ENCODE assay signal across 9 cellular contexts in genomic region chr1:220123889-220124288, GRCh38. TPM values are rescaled to one million over a fixed set of nuclear protein-coding genes. Genes with fewer than 3 reads are reported as not detected.
DNase-seq lines count a peak whose midpoint lies in the region; ATAC-seq, FAIRE-seq and TF ChIP-seq lines count a peak whose summit lies in the region.
"Had no signal": no experiment of that assay in that cellular context is flagged by ENCODE, and none has a peak within 500 bp of the region (broad histone marks: within the 10 kb centered on the region; RNA-seq: fewer than 3 reads in every experiment).

No MANE protein-coding gene starts in this region.

- in situ Hi-C loops in HepG2 (cut with HindIII; ENCODE audit: extremely low pct_ligation_motif_present, low pct_unique_long_range_greater_than_20kb) = loop anchor here (10.0 kb wide), 1 partner anchor 289 kb away; no protein-coding TSS in a partner anchor

- H3K4me1 Mint-ChIP-seq in HFFc6 (ENCODE audit: low read depth) = peaks cover 10% of the 10 kb centered on the region

- H3K9me3 Mint-ChIP-seq in HFFc6 = no peaks in the 10 kb centered on the region
- H3K9me3 Mint-ChIP-seq: activated T-helper 2 cell treated with anti-CD3 and anti-CD28 coated beads, Interferon-gamma antibody, Interleukin-2, Interleukin-4, amounts not matched to agents 10 μg/mL and 5 μg/mL and 100 μg/mL, durations not matched to agents 14 hours and 24 hours and 36 hours had no signal

- TF ChIP-seq CTCF in HFFc6 (IDR thresholded peaks at IDR 0.05) = peak; percentile 66
- peak; percentile 13; the same call in 1 of the 2 replicates for TF ChIP-seq CTCF in HepG2 (CRISPR knock-in tag; IDR thresholded peaks at IDR 0.05)

- H3K9me3 ChIP-seq in HepG2 (ENCODE audit: low read length) = no peaks in the 10 kb centered on the region

- DNase-seq in EL (peak; percentile 13), HFFc6 (no peak), HepG2 (ENCODE audit: low spot score) (peak; percentile 20), DMS79 treated with DMSO at 0.1 percent for 48 hours (lab: John Stamatoyannopoulos, UW) (no peak), OCI-M2 (lab: John Stamatoyannopoulos, UW; ENCODE audit: unreplicated experiment) (no peak)
- DNase-seq: NCI-H2029 treated with DMSO at 0.1 percent for 48 hours had no signal

- H3K9ac ChIP-seq in HepG2 (ENCODE audit: insufficient read depth, low read depth, low read length) = no peak overlapping the region

- H4K20me1 ChIP-seq in HepG2 (ENCODE audit: insufficient read depth, low read length) = no peaks in the 10 kb centered on the region

- TF ChIP-seq EP300 in HepG2 (IDR thresholded peaks at IDR 0.05; ENCODE audit: low read depth in 2 of 2, low read length in 2 of 2) = no peak
- TF ChIP-seq EP300 in HepG2 (CRISPR knock-in tag; IDR thresholded peaks at IDR 0.05; ENCODE audit: borderline replicate concordance) = no peak

- H3K4me3 Mint-ChIP-seq in HFFc6 = no peak overlapping the region

- FAIRE-seq in TTC549 (lab: Jason Lieb, UNC) = peak; percentile 83
- FAIRE-seq in HepG2 (lab: Jason Lieb, UNC) = no peak

- no peaks in the 10 kb centered on the region; a peak in 1 of 5 replicates for H3K27me3 ChIP-seq in HepG2 (ENCODE audit: control insufficient read depth in 1 of 2, insufficient read depth in 2 of 2, low read length in 2 of 2)

- H3K4me3 ChIP-seq in HepG2 (replicated peaks in 1 of 3; ENCODE audit: insufficient read depth in 1 of 3, low read depth in 2 of 3, low read length in 3 of 3) = no peak overlapping the region

- H3K4me1 ChIP-seq in HepG2 (ENCODE audit: insufficient read depth, low read length) = peaks cover 15% of the 10 kb centered on the region

- intact Hi-C loops in HepG2 (cut with micrococcal nuclease; ENCODE audit: unreplicated experiment) = loop anchor here (1.0 kb wide), 2 partner anchors 133 to 287 kb away; no protein-coding TSS in a partner anchor

- CTCF ChIA-PET in HepG2 (lab: Yijun Ruan, JAX; ENCODE audit: low intra/inter-chr PET ratio, low total read pairs) = no interaction called here

- POLR2A ChIA-PET in HepG2 (lab: Yijun Ruan, JAX) = no interaction called here

- H3K4me2 ChIP-seq in HepG2 (ENCODE audit: low read depth, low read length) = no peak overlapping the region

- BruUV-seq in HepG2 (replicated peaks; lab: Mats Ljungman, UMichigan) = no TSS peak

- no peak for TF ChIP-seq POLR2A in HepG2 (IDR thresholded peaks at IDR 0.05; ENCODE audit: insufficient read depth in 1 of 2, low read depth in 2 of 2, low read length in 2 of 2)

- H3K36me3 ChIP-seq in HepG2 (replicated peaks in 1 of 2; ENCODE audit: control insufficient read depth in 1 of 2, insufficient read depth in 2 of 2, low read length in 2 of 2) = peaks cover 12 to 27% of the 10 kb centered on the region in 2 experiments

- H3K36me3 Mint-ChIP-seq in HFFc6 (ENCODE audit: low read depth) = peaks cover 3% of the 10 kb centered on the region; the same call in 1 of the 2 replicates

- TF ChIP-seq RAD21 in HepG2 (CRISPR knock-in tag; IDR thresholded peaks at IDR 0.05) = no peak

- no peak overlapping the region for H2AFZ ChIP-seq in HepG2 (ENCODE audit: low read length)

- ATAC-seq in HepG2 (peak; percentile 67), HG02884 (IDR thresholded peaks at IDR 0.05; ENCODE audit: unreplicated experiment) (no peak)

- no peak overlapping the region for H3K27ac ChIP-seq in HepG2 (ENCODE audit: extremely low read length, insufficient read depth, low read length)

- H3K27me3 Mint-ChIP-seq in HFFc6 (ENCODE audit: insufficient read depth) = no peaks in the 10 kb centered on the region; the same call in 1 of the 2 replicates

- no peaks in the 10 kb centered on the region for H3K79me2 ChIP-seq in HepG2 (ENCODE audit: insufficient read depth, low read length)

- no peak overlapping the region for H3K27ac Mint-ChIP-seq in HFFc6

TF ChIP-seq in HepG2, 621 proteins besides CTCF, POLR2A, EP300 and RAD21:
- TF ChIP-seq KDM2A (CRISPR knock-in tag; IDR thresholded peaks at IDR 0.05; ENCODE audit: borderline replicate concordance, low read depth) (no peak), SMC3 (IDR thresholded peaks at IDR 0.05; ENCODE audit: low read length) (peak; percentile 23; the same call in 1 of the 2 replicates), MYNN (CRISPR knock-in tag; IDR thresholded peaks at IDR 0.05; ENCODE audit: low read depth) (no peak), SMAD3 (CRISPR knock-in tag; IDR thresholded peaks at IDR 0.05) (no peak), FOSL2 (CRISPR knock-in tag; IDR thresholded peaks at IDR 0.05) (no peak), STAG1 (CRISPR knock-in tag; IDR thresholded peaks at IDR 0.05) (peak; percentile 6; the same call in 1 of the 2 replicates), MAFF (IDR thresholded peaks at IDR 0.05; ENCODE audit: low read depth, low read length) (peak; percentile 27; the same call in 1 of the 2 replicates)
- TF ChIP-seq, protein P1, sequence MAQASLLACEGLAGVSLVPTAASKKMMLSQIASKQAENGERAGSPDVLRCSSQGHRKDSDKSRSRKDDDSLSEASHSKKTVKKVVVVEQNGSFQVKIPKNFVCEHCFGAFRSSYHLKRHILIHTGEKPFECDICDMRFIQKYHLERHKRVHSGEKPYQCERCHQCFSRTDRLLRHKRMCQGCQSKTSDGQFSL (CRISPR knock-in tag; IDR thresholded peaks at IDR 0.05) = no peak
- TF ChIP-seq, protein P2, sequence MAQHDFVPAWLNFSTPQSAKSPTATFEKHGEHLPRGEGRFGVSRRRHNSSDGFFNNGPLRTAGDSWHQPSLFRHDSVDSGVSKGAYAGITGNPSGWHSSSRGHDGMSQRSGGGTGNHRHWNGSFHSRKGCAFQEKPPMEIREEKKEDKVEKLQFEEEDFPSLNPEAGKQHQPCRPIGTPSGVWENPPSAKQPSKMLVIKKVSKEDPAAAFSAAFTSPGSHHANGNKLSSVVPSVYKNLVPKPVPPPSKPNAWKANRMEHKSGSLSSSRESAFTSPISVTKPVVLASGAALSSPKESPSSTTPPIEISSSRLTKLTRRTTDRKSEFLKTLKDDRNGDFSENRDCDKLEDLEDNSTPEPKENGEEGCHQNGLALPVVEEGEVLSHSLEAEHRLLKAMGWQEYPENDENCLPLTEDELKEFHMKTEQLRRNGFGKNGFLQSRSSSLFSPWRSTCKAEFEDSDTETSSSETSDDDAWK (CRISPR knock-in tag; IDR thresholded peaks at IDR 0.05) = no peak

RNA-seq across cellular contexts. Expression of gene IARS2, which starts 30.0 kb away (rescaled TPM):
- total RNA-seq in HFFc6 (2021; fragmentation: NEBNext Ultra II Directional; extraction: Animal tissue kit (Norgen Biotek cat#: 25700)) = 10 to 100 TPM; 81.6 to 95.2 (median 90.5) TPM
- 122 and 130 TPM in 2 replicates for total RNA-seq in HepG2 (2016; rRNA removed; fragmentation: Illumina TruSeq; extraction: Trizol)
- total RNA-seq in HepG2 (2016; cell fraction: cytosol; rRNA removed; fragmentation: Illumina TruSeq; extraction: Trizol; ENCODE audit: low read depth) = 16.6 and 19.1 TPM in 2 replicates
- 120 and 124 TPM in 2 replicates for total RNA-seq in HepG2 (2016; cell fraction: insoluble cytoplasmic fraction; rRNA removed; fragmentation: Illumina TruSeq; extraction: Trizol)
- 40.8 and 44.8 TPM in 2 replicates for total RNA-seq in HepG2 (2016; cell fraction: membrane; rRNA removed; fragmentation: Illumina TruSeq; extraction: Trizol)
- 73.1 and 86.9 TPM in 2 replicates for total RNA-seq in HepG2 (2016; cell fraction: nucleus; rRNA removed; fragmentation: Illumina TruSeq; extraction: Trizol)
- polyA plus RNA-seq in HepG2 (2011; rRNA removed) = 26.2 and 28.6 TPM in 2 replicates
- polyA plus RNA-seq in HepG2 (2011; cell fraction: cytosol; rRNA removed) = 14.1 and 21.4 TPM in 2 replicates
- polyA plus RNA-seq in HepG2 (2011; cell fraction: nucleus; rRNA removed) = 11.0 and 12.0 TPM in 2 replicates
- polyA plus RNA-seq in HepG2 (2012) = 71.9 and 104 TPM in 2 replicates
- 7.5 and 8.6 TPM in 2 replicates for polyA plus RNA-seq in HepG2 (2016; cell fraction: cytosol; fragmentation: Illumina TruSeq; extraction: Trizol; ENCODE audit: low read depth)
- polyA plus RNA-seq in HepG2 (2016; cell fraction: insoluble cytoplasmic fraction; fragmentation: Illumina TruSeq; extraction: Trizol; ENCODE audit: low read depth) = 97.9 and 98.9 TPM in 2 replicates
- polyA plus RNA-seq in HepG2 (2016; cell fraction: membrane; fragmentation: Illumina TruSeq; extraction: Trizol; ENCODE audit: low read depth) = 17.7 and 22.8 TPM in 2 replicates
- 65.0 and 69.9 TPM in 2 replicates for polyA plus RNA-seq in HepG2 (2016; cell fraction: nucleus; fragmentation: Illumina TruSeq; extraction: Trizol; ENCODE audit: insufficient read depth, low read depth)
- 29.3 and 35.1 TPM in 2 replicates for polyA minus RNA-seq in HepG2 (2011; rRNA and poly(A)+ RNA removed; ENCODE audit: low replicate concordance)
- 32.2 and 35.2 TPM in 2 replicates for polyA minus RNA-seq in HepG2 (2011; cell fraction: cytosol; rRNA and poly(A)+ RNA removed)
- 28.1 and 35.4 TPM in 2 replicates for polyA minus RNA-seq in HepG2 (2011; cell fraction: nucleus; rRNA and poly(A)+ RNA removed)

RNA-seq across cellular contexts. Expression of gene BPNT1, which starts 34.3 kb away (rescaled TPM):
- 10 to 100 TPM; 22.0 to 28.1 (median 25.0) TPM for total RNA-seq in HFFc6 (2021; fragmentation: NEBNext Ultra II Directional; extraction: Animal tissue kit (Norgen Biotek cat#: 25700))
- 43.9 and 68.2 TPM in 2 replicates for total RNA-seq in HepG2 (2016; rRNA removed; fragmentation: Illumina TruSeq; extraction: Trizol)
- 3.0 and 3.8 TPM in 2 replicates for total RNA-seq in HepG2 (2016; cell fraction: cytosol; rRNA removed; fragmentation: Illumina TruSeq; extraction: Trizol; ENCODE audit: low read depth)
- total RNA-seq in HepG2 (2016; cell fraction: insoluble cytoplasmic fraction; rRNA removed; fragmentation: Illumina TruSeq; extraction: Trizol) = 47.2 and 72.9 TPM in 2 replicates
- 9.4 and 9.7 TPM in 2 replicates for total RNA-seq in HepG2 (2016; cell fraction: membrane; rRNA removed; fragmentation: Illumina TruSeq; extraction: Trizol)
- total RNA-seq in HepG2 (2016; cell fraction: nucleus; rRNA removed; fragmentation: Illumina TruSeq; extraction: Trizol) = 18.9 and 25.7 TPM in 2 replicates
- polyA plus RNA-seq in HepG2 (2011; rRNA removed) = 33.6 and 35.2 TPM in 2 replicates
- polyA plus RNA-seq in HepG2 (2011; cell fraction: cytosol; rRNA removed) = 31.2 and 36.5 TPM in 2 replicates
- 18.6 and 24.9 TPM in 2 replicates for polyA plus RNA-seq in HepG2 (2011; cell fraction: nucleus; rRNA removed)
- polyA plus RNA-seq in HepG2 (2012) = 30.1 and 35.4 TPM in 2 replicates
- 2.6 and 2.8 TPM in 2 replicates for polyA plus RNA-seq in HepG2 (2016; cell fraction: cytosol; fragmentation: Illumina TruSeq; extraction: Trizol; ENCODE audit: low read depth)
- 54.0 and 55.4 TPM in 2 replicates for polyA plus RNA-seq in HepG2 (2016; cell fraction: insoluble cytoplasmic fraction; fragmentation: Illumina TruSeq; extraction: Trizol; ENCODE audit: low read depth)
- polyA plus RNA-seq in HepG2 (2016; cell fraction: membrane; fragmentation: Illumina TruSeq; extraction: Trizol; ENCODE audit: low read depth) = 5.5 and 6.0 TPM in 2 replicates
- polyA plus RNA-seq in HepG2 (2016; cell fraction: nucleus; fragmentation: Illumina TruSeq; extraction: Trizol; ENCODE audit: insufficient read depth, low read depth) = 25.9 and 26.4 TPM in 2 replicates
- 46.2 and 61.6 TPM in 2 replicates for polyA minus RNA-seq in HepG2 (2011; rRNA and poly(A)+ RNA removed; ENCODE audit: low replicate concordance)
- polyA minus RNA-seq in HepG2 (2011; cell fraction: cytosol; rRNA and poly(A)+ RNA removed) = 18.2 and 19.6 TPM in 2 replicates
- 27.4 and 37.3 TPM in 2 replicates for polyA minus RNA-seq in HepG2 (2011; cell fraction: nucleus; rRNA and poly(A)+ RNA removed)

Comparison
In these comparisons a context has a peak if more than half of its experiments do, and no peak if none do; other contexts are left out.
1. DNase-seq: peak in EL (single experiment) and HepG2 (single experiment); none in HFFc6 (single experiment), DMS79 treated with DMSO at 0.1 percent for 48 hours (single experiment) and OCI-M2 (single experiment).